In genomic region chr1:183470147-183470960, GRCh38 we compare ENCODE assay signal across 1 cellular context.
TF ChIP-seq lines count a peak whose summit lies in the region.

No MANE protein-coding gene starts in this region.

TF ChIP-seq in SK-N-SH, 30 proteins besides CTCF, POLR2A, EP300 and RAD21 (continued from another document):
- TF ChIP-seq, protein P1, sequence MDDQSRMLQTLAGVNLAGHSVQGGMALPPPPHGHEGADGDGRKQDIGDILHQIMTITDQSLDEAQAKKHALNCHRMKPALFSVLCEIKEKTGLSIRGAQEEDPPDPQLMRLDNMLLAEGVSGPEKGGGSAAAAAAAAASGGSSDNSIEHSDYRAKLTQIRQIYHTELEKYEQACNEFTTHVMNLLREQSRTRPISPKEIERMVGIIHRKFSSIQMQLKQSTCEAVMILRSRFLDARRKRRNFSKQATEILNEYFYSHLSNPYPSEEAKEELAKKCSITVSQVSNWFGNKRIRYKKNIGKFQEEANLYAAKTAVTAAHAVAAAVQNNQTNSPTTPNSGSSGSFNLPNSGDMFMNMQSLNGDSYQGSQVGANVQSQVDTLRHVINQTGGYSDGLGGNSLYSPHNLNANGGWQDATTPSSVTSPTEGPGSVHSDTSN (IDR thresholded peaks at IDR 0.05), result no peak
- TF ChIP-seq MXI1 (IDR thresholded peaks at IDR 0.05; ENCODE audit: low read depth, low read length), result peak; percentile 95
- TF ChIP-seq RFX5 (IDR thresholded peaks at IDR 0.05; ENCODE audit: low read length), result no peak
- no peak for TF ChIP-seq FOXJ3 (CRISPR knock-in tag; IDR thresholded peaks at IDR 0.05)
- no peak for TF ChIP-seq GABPA (IDR thresholded peaks at IDR 0.05; ENCODE audit: low read depth)
- TF ChIP-seq FOXM1 (IDR thresholded peaks at IDR 0.05; ENCODE audit: low read depth), result no peak
- peak; percentile 60; the same call in 1 of the 2 replicates for TF ChIP-seq SMC3 (IDR thresholded peaks at IDR 0.05; ENCODE audit: low read depth, low read length)
- TF ChIP-seq NRF1 (IDR thresholded peaks at IDR 0.05; ENCODE audit: low read depth, low read length), result no peak
- TF ChIP-seq TCF12 (IDR thresholded peaks at IDR 0.05), result no peak
- no peak for TF ChIP-seq RCOR1 (IDR thresholded peaks at IDR 0.05; ENCODE audit: low read length)
- TF ChIP-seq ELF1 (IDR thresholded peaks at IDR 0.05), result peak; percentile 30; the same call in 1 of the 2 replicates
- no peak for TF ChIP-seq FOSL2 (IDR thresholded peaks at IDR 0.05; ENCODE audit: borderline replicate concordance, low read depth)
- TF ChIP-seq SIN3A (IDR thresholded peaks at IDR 0.05; ENCODE audit: borderline replicate concordance, low read depth, low read length), result no peak
- no peak for TF ChIP-seq GATA2 (CRISPR knock-in tag; IDR thresholded peaks at IDR 0.05)
- TF ChIP-seq, protein P2, sequence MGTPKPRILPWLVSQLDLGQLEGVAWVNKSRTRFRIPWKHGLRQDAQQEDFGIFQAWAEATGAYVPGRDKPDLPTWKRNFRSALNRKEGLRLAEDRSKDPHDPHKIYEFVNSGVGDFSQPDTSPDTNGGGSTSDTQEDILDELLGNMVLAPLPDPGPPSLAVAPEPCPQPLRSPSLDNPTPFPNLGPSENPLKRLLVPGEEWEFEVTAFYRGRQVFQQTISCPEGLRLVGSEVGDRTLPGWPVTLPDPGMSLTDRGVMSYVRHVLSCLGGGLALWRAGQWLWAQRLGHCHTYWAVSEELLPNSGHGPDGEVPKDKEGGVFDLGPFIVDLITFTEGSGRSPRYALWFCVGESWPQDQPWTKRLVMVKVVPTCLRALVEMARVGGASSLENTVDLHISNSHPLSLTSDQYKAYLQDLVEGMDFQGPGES (IDR thresholded peaks at IDR 0.05; ENCODE audit: low read depth, low read length), result no peak
- TF ChIP-seq, protein P3, sequence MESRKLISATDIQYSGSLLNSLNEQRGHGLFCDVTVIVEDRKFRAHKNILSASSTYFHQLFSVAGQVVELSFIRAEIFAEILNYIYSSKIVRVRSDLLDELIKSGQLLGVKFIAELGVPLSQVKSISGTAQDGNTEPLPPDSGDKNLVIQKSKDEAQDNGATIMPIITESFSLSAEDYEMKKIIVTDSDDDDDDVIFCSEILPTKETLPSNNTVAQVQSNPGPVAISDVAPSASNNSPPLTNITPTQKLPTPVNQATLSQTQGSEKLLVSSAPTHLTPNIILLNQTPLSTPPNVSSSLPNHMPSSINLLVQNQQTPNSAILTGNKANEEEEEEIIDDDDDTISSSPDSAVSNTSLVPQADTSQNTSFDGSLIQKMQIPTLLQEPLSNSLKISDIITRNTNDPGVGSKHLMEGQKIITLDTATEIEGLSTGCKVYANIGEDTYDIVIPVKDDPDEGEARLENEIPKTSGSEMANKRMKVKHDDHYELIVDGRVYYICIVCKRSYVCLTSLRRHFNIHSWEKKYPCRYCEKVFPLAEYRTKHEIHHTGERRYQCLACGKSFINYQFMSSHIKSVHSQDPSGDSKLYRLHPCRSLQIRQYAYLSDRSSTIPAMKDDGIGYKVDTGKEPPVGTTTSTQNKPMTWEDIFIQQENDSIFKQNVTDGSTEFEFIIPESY (IDR thresholded peaks at IDR 0.05; ENCODE audit: borderline replicate concordance, low read depth), result no peak
- no peak for TF ChIP-seq TEAD4 (IDR thresholded peaks at IDR 0.05; ENCODE audit: borderline replicate concordance, insufficient read depth)
- TF ChIP-seq TAF1 (IDR thresholded peaks at IDR 0.05; ENCODE audit: borderline replicate concordance, low read depth, low read length), result peak; percentile 43; the same call in 1 of the 2 replicates
- no peak for TF ChIP-seq CHD2 (IDR thresholded peaks at IDR 0.05; ENCODE audit: low read length, partially characterized antibody)
